In genomic region chr5:133703935-133704334, GRCh38 we compare ENCODE assay signal across 9 cellular contexts.
"Had no signal": no experiment of that assay in that cellular context is flagged by ENCODE, and none has a peak within 500 bp of the region (broad histone marks: within the 10 kb centered on the region; RNA-seq: fewer than 3 reads in every experiment).

No MANE protein-coding gene starts in this region.

- ATAC-seq: HCT116, HepG2 had no signal

- H3K27ac Mint-ChIP-seq: HFFc6, IgD-negative memory B cell had no signal

- H3K4me1 ChIP-seq: HAP-1 had no signal

- H3K4me3 Mint-ChIP-seq: HFFc6, IgD-negative memory B cell had no signal

- H3K27ac ChIP-seq: GM23248, HL-60 had no signal

- H3K9me3 ChIP-seq: HAP-1 had no signal

- H3K36me3 ChIP-seq: HAP-1 had no signal

- DNase-seq: GM23248, GOT3, H7, HFFc6 had no signal

- H2AFZ ChIP-seq: GM23248 had no signal

- H3K9ac ChIP-seq: GM23248 had no signal

- H3K4me3 ChIP-seq: GM23248, HAP-1 had no signal

- H3K9me3 Mint-ChIP-seq: HFFc6, IgD-negative memory B cell had no signal
